In genomic region chr3:156787926-156788663, GRCh38 we compare ENCODE assay signal across 8 cellular contexts. TPM values are rescaled to one million over a fixed set of nuclear protein-coding genes. Genes with fewer than 3 reads are reported as not detected.
DNase-seq lines count a peak whose midpoint lies in the region; ATAC-seq and TF ChIP-seq lines count a peak whose summit lies in the region.
"Had no signal": no experiment of that assay in that cellular context is flagged by ENCODE, and none has a peak within 500 bp of the region (broad histone marks: within the 10 kb centered on the region; RNA-seq: fewer than 3 reads in every experiment).

No MANE protein-coding gene starts in this region.

- H3K27ac Mint-ChIP-seq in CD8-positive, alpha-beta T cell = no peak overlapping the region
- H3K27ac Mint-ChIP-seq: T-helper 1 cell treated with Interleukin-12 subunit alpha and Interleukin-12 subunit beta and Interleukin-4 antibody, amounts not matched to agents 30 μg/mL and 1 μg/mL, for 36 hours had no signal

- POLR2A ChIA-PET in RWPE1 (lab: Yijun Ruan, JAX; ENCODE audit: low non-redundant PET) = no interaction called here
- POLR2A ChIA-PET in CD8-positive, alpha-beta T cell (lab: Charles Lee) = no interaction called here

- DNase-seq in RWPE1 (ENCODE audit: low spot score) (peak; percentile 92), glomerular visceral epithelial cell (ENCODE audit: extremely low spot score) (peak; percentile 83), occipital lobe (lab: John Stamatoyannopoulos, UW) (no peak)
- no peak for DNase-seq in CD8-positive, alpha-beta T cell

- H3K4me1 ChIP-seq in CD8-positive, alpha-beta T cell (ENCODE audit: insufficient read depth, low read length) = peaks cover 4% of the 10 kb centered on the region

- ATAC-seq in GM18867 (IDR thresholded peaks at IDR 0.05; ENCODE audit: unreplicated experiment) = peak; percentile 64
- peak; percentile 85 for ATAC-seq in HG02588 (IDR thresholded peaks at IDR 0.05; ENCODE audit: unreplicated experiment)
- ATAC-seq in CD8-positive, alpha-beta T cell = no peak
- no peak for ATAC-seq in GM18519 (IDR thresholded peaks at IDR 0.05; ENCODE audit: low FRiP score, unreplicated experiment)

- no peaks in the 10 kb centered on the region for H3K9me3 ChIP-seq in CD8-positive, alpha-beta T cell (ENCODE audit: low read length)

- no peak overlapping the region for H3K4me3 Mint-ChIP-seq in CD8-positive, alpha-beta T cell
- H3K4me3 Mint-ChIP-seq: T-helper 1 cell treated with Interleukin-12 subunit alpha and Interleukin-12 subunit beta and Interleukin-4 antibody, amounts not matched to agents 30 μg/mL and 1 μg/mL, for 36 hours had no signal

- no peaks in the 10 kb centered on the region for H3K27me3 Mint-ChIP-seq in CD8-positive, alpha-beta T cell (ENCODE audit: low read depth)

- no peaks in the 10 kb centered on the region for H3K27me3 ChIP-seq in CD8-positive, alpha-beta T cell (ENCODE audit: insufficient read depth, low read length)

- CTCF ChIA-PET in RWPE1 (lab: Yijun Ruan, JAX) = interaction anchor here (0.5 kb wide), 1 partner anchor 85 kb away, joined by 3 read pairs; no protein-coding TSS in a partner anchor
- CTCF ChIA-PET in CD8-positive, alpha-beta T cell (lab: Charles Lee) = interaction anchor here (0.9 kb wide), 1 partner anchor 8 kb away, joined by 3 read pairs; no protein-coding TSS in a partner anchor

- intact Hi-C loops in CD8-positive, alpha-beta T cell (cut with DNase I, micrococcal nuclease) = no loop called here

- no peaks in the 10 kb centered on the region for H3K9me3 Mint-ChIP-seq in CD8-positive, alpha-beta T cell
- H3K9me3 Mint-ChIP-seq: T-helper 1 cell treated with Interleukin-12 subunit alpha and Interleukin-12 subunit beta and Interleukin-4 antibody, amounts not matched to agents 30 μg/mL and 1 μg/mL, for 36 hours had no signal

- peaks cover 8% of the 10 kb centered on the region for H3K36me3 Mint-ChIP-seq in CD8-positive, alpha-beta T cell

- H3K36me3 ChIP-seq in CD8-positive, alpha-beta T cell (ENCODE audit: insufficient read depth, low read length) = no peaks in the 10 kb centered on the region

- H3K27ac ChIP-seq in RWPE1 = no peak overlapping the region
- no peak overlapping the region for H3K27ac ChIP-seq in CD8-positive, alpha-beta T cell (ENCODE audit: low read depth, low read length)

- H3K4me3 ChIP-seq in CD8-positive, alpha-beta T cell (ENCODE audit: low read depth, low read length) = no peak overlapping the region

- no peak for TF ChIP-seq CTCF in RWPE1 (conservative IDR thresholded peaks at IDR 0.05; ENCODE audit: low read depth)
- no peak for TF ChIP-seq CTCF in CD8-positive, alpha-beta T cell (IDR thresholded peaks at IDR 0.05)

- peaks cover 9% of the 10 kb centered on the region for H3K4me1 Mint-ChIP-seq in CD8-positive, alpha-beta T cell (ENCODE audit: low read depth)

RNA-seq across cellular contexts. Expression of gene LEKR1, which starts 38.1 kb away (rescaled TPM):
- 1 to 10 TPM; 1.5 to 1.8 TPM for total RNA-seq in CD8-positive, alpha-beta T cell
- total RNA-seq in occipital lobe = 0.78 TPM

Comparison
In these comparisons a context has a peak if more than half of its experiments do, and no peak if none do; other contexts are left out.
1. ATAC-seq: peak in GM18867 (single experiment) and HG02588 (single experiment); none in CD8-positive, alpha-beta T cell (single experiment) and GM18519 (single experiment).
2. DNase-seq: peak in RWPE1 (single experiment) and glomerular visceral epithelial cell (single experiment); none in CD8-positive, alpha-beta T cell (0 of 7) and occipital lobe (single experiment).